ENCODE assay signal across 16 cellular contexts in genomic region chr19:1901940-1902404, GRCh38. TPM values are rescaled to one million over a fixed set of nuclear protein-coding genes. Genes with fewer than 3 reads are reported as not detected.
DNase-seq lines count a peak whose midpoint lies in the region; ATAC-seq and TF ChIP-seq lines count a peak whose summit lies in the region.
"Had no signal": no experiment of that assay in that cellular context is flagged by ENCODE, and none has a peak within 500 bp of the region (broad histone marks: within the 10 kb centered on the region; RNA-seq: fewer than 3 reads in every experiment).

No MANE protein-coding gene starts in this region.

- H3K27ac ChIP-seq in HL-60 (replicated peaks) (peak overlapping the region; percentile 75), right cardiac atrium (ENCODE audit: low read length) (no peak overlapping the region), gastrocnemius medialis (peak overlapping the region in 1 of 4 donors; percentile 31), H9 (ENCODE audit: insufficient read length, low read depth, low read length) (no peak overlapping the region), esophagus squamous epithelium (peak overlapping the region in 2 of 4 donors; percentile 50 to 67)

- no peak overlapping the region for H3K4ac ChIP-seq in H9 (ENCODE audit: low read depth, low read length)

- H2BK15ac ChIP-seq in H9 (ENCODE audit: low read depth, low read length), result no peak overlapping the region

- DNase-seq in HL-60 (ENCODE audit: low read depth in 1 of 2, low spot score in 1 of 2) (peak; percentile 78 to 89), SIG-M5 (lab: John Stamatoyannopoulos, UW) (peak; percentile 25), right cardiac atrium (peak; percentile 41 to 82 (median 68)), gastrocnemius medialis (peak; percentile 38 to 42), H9 (no peak), esophagus squamous epithelium (lab: John Stamatoyannopoulos, UW) (no peak), T-helper 9 cell (no peak)
- DNase-seq in stimulated activated CD4-positive, alpha-beta T cell treated with anti-CD3 and anti-CD28 coated beads, Interleukin-15, amount 100 ng/mL, for 24 hours, result no peak
- DNase-seq: activated CD4-positive, alpha-beta T cell treated with anti-CD3 and anti-CD28 coated beads, Interleukin-2, amount 10 ng/mL, durations not matched to agents 24 days and 14 days; activated T-cell treated with anti-CD3 and anti-CD28 coated beads, Interleukin-2, amount 50 U/mL, for 48 hours; DMS153; glutamatergic neuron; NCI-H774; stimulated activated CD8-positive, alpha-beta memory T cell treated with anti-CD3 and anti-CD28 coated beads, Interleukin-4, amount 100 ng/mL, for 48 hours had no signal

- WGBS in right cardiac atrium, result 78% methylated on average over 16 of the region's 16 CpGs
- WGBS in H9 (ENCODE audit: extremely low coverage, insufficient read length, low lambda C conversion rate), result no CpG with 5 or more reads among the region's 16 CpGs
- 74 to 79% methylated on average over 13 to 16 of the region's 16 CpGs for WGBS in esophagus squamous epithelium, 2 donors

- no peak overlapping the region for H2BK20ac ChIP-seq in H9 (ENCODE audit: low read depth, low read length, poor library complexity, severe bottlenecking)

- no peaks in the 10 kb centered on the region for H4K20me1 ChIP-seq in H9 (ENCODE audit: control insufficient read depth, insufficient read depth, insufficient read length)

- H2BK12ac ChIP-seq in H9 (ENCODE audit: insufficient read length, low read depth, low read length), result no peak overlapping the region

- in situ Hi-C loops in gastrocnemius medialis (cut with MboI; ENCODE audit: low sequenced_read_pairs in 4 of 4), result no loop called here

- H3K4me2 ChIP-seq in H9 (ENCODE audit: insufficient read depth, insufficient read length, low read length), result no peak overlapping the region

- H3K9me3 Mint-ChIP-seq in H9, result no peaks in the 10 kb centered on the region; a peak in 2 of 5 replicates
- H3K9me3 Mint-ChIP-seq: activated CD4-positive, alpha-beta T cell treated with anti-CD3 and anti-CD28 coated beads, Interleukin-2, amount 10 ng/mL, durations not matched to agents 24 days and 14 days; natural killer cell treated with Interleukin-12 subunit alpha and Interleukin-12 subunit beta and Interleukin-15 and Interleukin-18, amount 100 ng/mL, for 72 hours had no signal

- no peak overlapping the region for H2AK5ac ChIP-seq in H9 (ENCODE audit: insufficient read length, low read length)

- no peaks in the 10 kb centered on the region for H3K27me3 ChIP-seq in HL-60 (ENCODE audit: insufficient read depth, poor library complexity, severe bottlenecking)
- no peaks in the 10 kb centered on the region for H3K27me3 ChIP-seq in right cardiac atrium (ENCODE audit: control insufficient read depth, insufficient read depth)
- H3K27me3 ChIP-seq in gastrocnemius medialis, result no peaks in the 10 kb centered on the region
- H3K27me3 ChIP-seq in H9 (ENCODE audit: insufficient read depth, low read length), result no peaks in the 10 kb centered on the region
- H3K27me3 ChIP-seq in esophagus squamous epithelium, result no peaks in the 10 kb centered on the region

- TF ChIP-seq CTCF in HL-60 (IDR thresholded peaks at IDR 0.05; ENCODE audit: insufficient read depth, low read length) (no peak), gastrocnemius medialis (IDR thresholded peaks at IDR 0.05 in 4 of 5, conservative IDR thresholded peaks at IDR 0.05 in 1 of 5) (no peak), H9 (conservative IDR thresholded peaks at IDR 0.05) (no peak), esophagus squamous epithelium (IDR thresholded peaks at IDR 0.05) (no peak)

- no peaks in the 10 kb centered on the region for H3K9me3 ChIP-seq in right cardiac atrium (ENCODE audit: control insufficient read depth, low read length)
- H3K9me3 ChIP-seq in gastrocnemius medialis, result no peaks in the 10 kb centered on the region
- no peaks in the 10 kb centered on the region for H3K9me3 ChIP-seq in H9 (ENCODE audit: control insufficient read depth, low read depth, low read length)
- H3K9me3 ChIP-seq in esophagus squamous epithelium, result no peaks in the 10 kb centered on the region

- H4K5ac ChIP-seq in H9 (ENCODE audit: insufficient read length, low read depth, low read length), result no peak overlapping the region

- no peak overlapping the region for H4K8ac ChIP-seq in H9 (replicated peaks; ENCODE audit: insufficient read length, low read depth, low read length)

- H3K23me2 ChIP-seq in H9 (ENCODE audit: insufficient read length, low read depth, low read length, poor library complexity, severe bottlenecking), result peaks cover 6% of the 10 kb centered on the region

- intact Hi-C loops in right cardiac atrium (cut with DNase I) (no loop called here), gastrocnemius medialis (cut with DNase I; ENCODE audit: low total_unique reads) (no loop called here), esophagus squamous epithelium (cut with DNase I) (no loop called here)

- no peaks in the 10 kb centered on the region for H3K79me1 ChIP-seq in H9 (ENCODE audit: insufficient read depth, low read depth, low read length, poor library complexity, severe bottlenecking)

- H3K23ac ChIP-seq in H9 (ENCODE audit: insufficient read length, low read depth, low read length), result no peak overlapping the region

- ATAC-seq in right cardiac atrium (no peak), gastrocnemius medialis (no peak)
- ATAC-seq: natural killer cell treated with Interleukin-12 subunit alpha and Interleukin-12 subunit beta and Interleukin-15 and Interleukin-18, amount 100 ng/mL, for 72 hours had no signal

- peaks cover 3% of the 10 kb centered on the region; the same call in 1 of the 2 replicates for H3K79me2 ChIP-seq in H9 (ENCODE audit: insufficient read depth, low read length)

- H4K91ac ChIP-seq in H9 (ENCODE audit: insufficient read length, low read depth, low read length), result no peak overlapping the region

- no peak overlapping the region for H3K9ac ChIP-seq in H9 (ENCODE audit: extremely low read depth, insufficient read length, low read length)

- peaks cover 3 to 5% (median 5%) of the 10 kb centered on the region in 3 experiments; a peak in 3 of 7 replicates for H3K36me3 Mint-ChIP-seq in H9 (ENCODE audit: insufficient read depth in 1 of 3, low read depth in 3 of 3)
- H3K36me3 Mint-ChIP-seq: natural killer cell treated with Interleukin-12 subunit alpha and Interleukin-12 subunit beta and Interleukin-15 and Interleukin-18, amount 100 ng/mL, for 72 hours had no signal

- H3K14ac ChIP-seq in H9 (ENCODE audit: insufficient read depth, low read length), result no peak overlapping the region

- H2BK120ac ChIP-seq in H9 (ENCODE audit: low read depth, low read length, poor library complexity, severe bottlenecking), result no peak overlapping the region

- TF ChIP-seq POLR2A in gastrocnemius medialis (IDR thresholded peaks at IDR 0.05) (peak in 1 of 2 donors; percentile 24), esophagus squamous epithelium (IDR thresholded peaks at IDR 0.05) (peak in 1 of 4 donors; percentile 43)

- H3K4me3 Mint-ChIP-seq in H9, result no peak overlapping the region
- H3K4me3 Mint-ChIP-seq: activated CD4-positive, alpha-beta T cell treated with anti-CD3 and anti-CD28 coated beads, Interleukin-2, amount 10 ng/mL, durations not matched to agents 24 days and 14 days; natural killer cell treated with Interleukin-12 subunit alpha and Interleukin-12 subunit beta and Interleukin-15 and Interleukin-18, amount 100 ng/mL, for 72 hours had no signal

- no peak overlapping the region for H3K27ac Mint-ChIP-seq in H9
- H3K27ac Mint-ChIP-seq: activated CD4-positive, alpha-beta T cell treated with anti-CD3 and anti-CD28 coated beads, Interleukin-2, amount 10 ng/mL, durations not matched to agents 24 days and 14 days; natural killer cell treated with Interleukin-12 subunit alpha and Interleukin-12 subunit beta and Interleukin-15 and Interleukin-18, amount 100 ng/mL, for 72 hours had no signal

- no peaks in the 10 kb centered on the region for H3K36me3 ChIP-seq in gastrocnemius medialis
- no peaks in the 10 kb centered on the region for H3K36me3 ChIP-seq in esophagus squamous epithelium

- H3K4me1 ChIP-seq in right cardiac atrium (ENCODE audit: control insufficient read depth, insufficient read depth, low read length) (no peaks in the 10 kb centered on the region), gastrocnemius medialis (peaks cover 4 to 7% of the 10 kb centered on the region in 2 donors), H9 (ENCODE audit: insufficient read depth, low read length) (0 out of 2 replicates have a peak, but pooled peaks cover 2% of the 10 kb centered on the region), esophagus squamous epithelium (peaks cover 15 to 49% (median 33%) of the 10 kb centered on the region in 3 donors)

- H3K4me1 Mint-ChIP-seq in H9, result peaks cover 16 to 22% of the 10 kb centered on the region in 2 experiments

- H3K27me3 Mint-ChIP-seq in H9 (ENCODE audit: low read depth), result peaks cover 12% of the 10 kb centered on the region
- H3K27me3 Mint-ChIP-seq: activated CD4-positive, alpha-beta T cell treated with anti-CD3 and anti-CD28 coated beads, Interleukin-2, amount 10 ng/mL, durations not matched to agents 24 days and 14 days; B cell; natural killer cell treated with Interleukin-12 subunit alpha and Interleukin-12 subunit beta and Interleukin-15 and Interleukin-18, amount 100 ng/mL, for 72 hours had no signal

- no peak overlapping the region for H2BK5ac ChIP-seq in H9 (ENCODE audit: insufficient read length, low read length)

- H2AFZ ChIP-seq in H9 (ENCODE audit: low read length), result no peak overlapping the region

- H3K56ac ChIP-seq in H9 (ENCODE audit: insufficient read length, low read depth, low read length), result no peak overlapping the region

- no peak overlapping the region for H3K18ac ChIP-seq in H9 (ENCODE audit: insufficient read length, low read depth, low read length)

- H3K4me3 ChIP-seq in HL-60 (replicated peaks; ENCODE audit: insufficient read depth, low read length) (no peak overlapping the region), right cardiac atrium (ENCODE audit: low read length) (no peak overlapping the region), gastrocnemius medialis (no peak overlapping the region), esophagus squamous epithelium (no peak overlapping the region)

- H3T11ph ChIP-seq in H9 (ENCODE audit: low read length), result no peak overlapping the region

RNA-seq across cellular contexts. Expression of gene ADAT3, which starts 3.2 kb away (rescaled TPM):
- 1 to 10 TPM; 1.2 to 2.7 (median 2.0) TPM for total RNA-seq in right cardiac atrium
- 1.8 TPM for polyA plus RNA-seq in right cardiac atrium
- total RNA-seq in gastrocnemius medialis, result 1 to 10 TPM; 2.1 to 3.6 (median 3.1) TPM
- 12.2 and 12.9 TPM in 2 replicates for total RNA-seq in H9 (2021)
- total RNA-seq in esophagus squamous epithelium, result 10 to 100 TPM in 2 of 4 donors, 1 to 10 TPM in 2; 4.7 to 20.4 (median 11.1) TPM

RNA-seq across cellular contexts. Expression of gene SCAMP4, which starts 3.2 kb away (rescaled TPM):
- 10 to 100 TPM; 18.4 to 19.9 (median 18.9) TPM for total RNA-seq in right cardiac atrium
- polyA plus RNA-seq in right cardiac atrium, result 16.1 TPM
- total RNA-seq in gastrocnemius medialis, result 10 to 100 TPM; 18.8 to 38.4 (median 26.7) TPM
- total RNA-seq in H9 (2021), result 65.0 and 69.0 TPM in 2 replicates
- 100 to 1,000 TPM in 1 of 4 donors, 10 to 100 TPM in 3; 49.8 to 144 (median 83.9) TPM for total RNA-seq in esophagus squamous epithelium

RNA-seq across cellular contexts. Expression of gene ABHD17A, which starts 16.7 kb away (rescaled TPM):
- total RNA-seq in right cardiac atrium, result 10 to 100 TPM; 64.4 to 71.3 (median 68.3) TPM
- polyA plus RNA-seq in right cardiac atrium, result 96.0 TPM
- total RNA-seq in gastrocnemius medialis, result 10 to 100 TPM; 49.4 to 87.7 (median 70.8) TPM
- 47.5 and 50.3 TPM in 2 replicates for total RNA-seq in H9 (2021)
- 10 to 100 TPM; 78.4 to 91.7 (median 82.9) TPM for total RNA-seq in esophagus squamous epithelium

RNA-seq across cellular contexts. Expression of gene KLF16, which starts 38.6 kb away (rescaled TPM):
- total RNA-seq in right cardiac atrium, result 10 to 100 TPM in 1 of 4 donors, 1 to 10 TPM in 3; 6.4 to 11.1 (median 7.3) TPM
- polyA plus RNA-seq in right cardiac atrium, result 4.5 TPM
- 1 to 10 TPM in 3 of 4 donors, under 1 TPM in 1; 0.58 to 4.0 (median 1.4) TPM for total RNA-seq in gastrocnemius medialis
- 66.5 and 66.8 TPM in 2 replicates for total RNA-seq in H9 (2021)
- total RNA-seq in esophagus squamous epithelium, result 10 to 100 TPM in 1 of 4 donors, 1 to 10 TPM in 3; 8.3 to 13.5 (median 9.1) TPM

RNA-seq across cellular contexts. Expression of gene CSNK1G2, which starts 39.0 kb away (rescaled TPM):
- total RNA-seq in right cardiac atrium, result 10 to 100 TPM; 25.6 to 32.2 (median 29.0) TPM
- polyA plus RNA-seq in right cardiac atrium, result 30.2 TPM
- 10 to 100 TPM; 37.9 to 42.9 (median 38.1) TPM for total RNA-seq in gastrocnemius medialis
- 96.6 and 100.0 TPM in 2 replicates for total RNA-seq in H9 (2021)
- total RNA-seq in esophagus squamous epithelium, result 10 to 100 TPM; 40.4 to 68.9 (median 60.3) TPM

Comparison
In these comparisons a context has a peak if more than half of its experiments do, and no peak if none do; other contexts are left out.
1. DNase-seq: peak in HL-60 (2 of 2), SIG-M5 (single experiment), right cardiac atrium (3 of 3) and gastrocnemius medialis (2 of 2); none in H9 (single experiment), esophagus squamous epithelium (single experiment), T-helper 9 cell (single experiment) and stimulated activated CD4-positive, alpha-beta T cell treated with anti-CD3 and anti-CD28 coated beads, Interleukin-15, amount 100 ng/mL, for 24 hours (single experiment).